33 cellular contexts compared by ENCODE assay signal in the genomic region with DNA sequence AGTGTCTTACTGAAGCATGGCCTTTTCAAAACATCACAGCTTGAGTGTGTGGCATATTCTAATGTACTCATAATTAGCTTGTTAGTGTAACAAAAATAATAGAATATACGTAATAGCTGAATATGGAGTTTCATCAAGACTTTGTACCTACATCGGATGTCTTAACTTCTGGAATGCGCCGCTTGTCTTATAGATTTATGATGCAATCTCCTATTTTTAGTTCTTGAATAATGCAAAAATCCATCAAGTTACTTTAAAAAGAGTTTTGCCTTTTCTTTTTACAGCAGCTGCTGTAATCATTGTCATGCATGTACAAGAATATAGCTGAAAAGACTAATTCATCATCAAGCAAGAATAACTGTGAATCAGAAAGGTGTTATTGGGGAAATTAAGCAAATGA.
DNase-seq lines count a peak whose midpoint lies in the region; ATAC-seq, FAIRE-seq and TF ChIP-seq lines count a peak whose summit lies in the region.
"Had no signal": no experiment of that assay in that cellular context is flagged by ENCODE, and none has a peak within 500 bp of the region (broad histone marks: within the 10 kb centered on the region; RNA-seq: fewer than 3 reads in every experiment).

No MANE protein-coding gene starts in this region.

- POLR2A ChIA-PET in HepG2 (lab: Yijun Ruan, JAX) (no interaction called here), IMR-90 (lab: Charles Lee; ENCODE audit: unreplicated experiment) (no interaction called here), K562 (lab: Yijun Ruan, JAX) (no interaction called here)

- no peak overlapping the region for H3K23ac ChIP-seq in IMR-90 (ENCODE audit: low read depth, low read length)

- H4K8ac ChIP-seq in IMR-90 (ENCODE audit: low read depth in 2 of 2, low read length in 2 of 2) = no peak overlapping the region

- no peaks in the 10 kb centered on the region for H3K79me2 ChIP-seq in HepG2 (ENCODE audit: insufficient read depth, low read length)
- H3K79me2 ChIP-seq in K562 (ENCODE audit: control insufficient read depth, insufficient read depth, low read length) = no peaks in the 10 kb centered on the region

- no peak overlapping the region for H4K91ac ChIP-seq in IMR-90 (ENCODE audit: insufficient read depth, low read depth, low read length)

- no peak for DNase-seq in HepG2 (ENCODE audit: low spot score)
- no peak for DNase-seq in right lobe of liver
- no peak for DNase-seq in IMR-90
- DNase-seq in K562 (ENCODE audit: extremely low read depth in 1 of 4, low spot score in 3 of 4) = no peak
- DNase-seq in activated CD4-positive, alpha-beta T cell treated with anti-CD3 and anti-CD28 coated beads, Interleukin-2, amount 50 U/mL, for 4 hours = no peak
- DNase-seq: 8988T; ACHN; AML-193; BE2C; C1 segment of cervical spinal cord; Caco-2; Calu3; CD4-positive, alpha-beta memory T cell; CD4-positive, alpha-beta T cell; CD4-positive, CD25-positive, alpha-beta regulatory T cell; CD8-positive, alpha-beta memory T cell; CD8-positive, alpha-beta T cell; COR-L47; DMS 273 treated with DMSO at 0.1 percent for 48 hours; DMS153; DMS53; DMS79; DMS79 treated with DMSO at 0.1 percent for 48 hours; DND-41; EL had no signal

- TF ChIP-seq POLR2A in HepG2 (IDR thresholded peaks at IDR 0.05; ENCODE audit: insufficient read depth in 1 of 2, low read depth in 2 of 2, low read length in 2 of 2) (no peak), right lobe of liver (IDR thresholded peaks at IDR 0.05) (no peak), IMR-90 (IDR thresholded peaks at IDR 0.05; ENCODE audit: low read depth, low read length) (no peak), K562 (conservative IDR thresholded peaks at IDR 0.05) (no peak)

- H3K4me1 ChIP-seq in HepG2 (ENCODE audit: insufficient read depth, low read length) (no peaks in the 10 kb centered on the region), right lobe of liver (no peaks in the 10 kb centered on the region), IMR-90 (ENCODE audit: control insufficient read depth, insufficient read depth, low read length) (no peaks in the 10 kb centered on the region), K562 (replicated peaks in 1 of 2; ENCODE audit: control insufficient read depth in 2 of 2, insufficient read depth in 2 of 2, low read length in 2 of 2) (no peaks in the 10 kb centered on the region)
- H3K4me1 ChIP-seq: A549, Caco-2 had no signal

- H3K4me2 ChIP-seq in HepG2 (ENCODE audit: low read depth, low read length) = no peak overlapping the region
- H3K4me2 ChIP-seq in IMR-90 (ENCODE audit: low read depth, low read length) = no peak overlapping the region
- no peak overlapping the region for H3K4me2 ChIP-seq in K562 (ENCODE audit: insufficient read depth, low read length)
- H3K4me2 ChIP-seq: A549; BLaER1; BLaER1 treated with 17β-estradiol and CSF1 and Interleukin-3, amounts not matched to agents 10 nM and 100 nM had no signal

- H2BK120ac ChIP-seq in IMR-90 (ENCODE audit: low read depth, low read length) = no peak overlapping the region

- H3K27ac ChIP-seq in HepG2 (ENCODE audit: extremely low read length, insufficient read depth, low read length) (no peak overlapping the region), right lobe of liver (no peak overlapping the region), IMR-90 (ENCODE audit: insufficient read depth, low read length) (no peak overlapping the region), K562 (ENCODE audit: extremely low read depth, low read depth, low read length) (no peak overlapping the region)
- H3K27ac ChIP-seq: 22Rv1; A549; BLaER1; BLaER1 treated with 17β-estradiol and CSF1 and Interleukin-3, amounts not matched to agents 10 nM and 100 nM; C4-2B had no signal

- H3K56ac ChIP-seq in IMR-90 (ENCODE audit: extremely low read depth, insufficient read depth, low read length) = no peak overlapping the region

- CTCF ChIA-PET in HepG2 (lab: Yijun Ruan, JAX; ENCODE audit: low intra/inter-chr PET ratio, low total read pairs) (no interaction called here), IMR-90 (lab: Yijun Ruan, JAX) (no interaction called here), K562 (lab: Yijun Ruan, JAX; ENCODE audit: low intra/inter-chr PET ratio) (no interaction called here)

- no peak for TF ChIP-seq RAD21 in HepG2 (CRISPR knock-in tag; IDR thresholded peaks at IDR 0.05)
- TF ChIP-seq RAD21 in IMR-90 (IDR thresholded peaks at IDR 0.05; ENCODE audit: low read length) = no peak
- no peak for TF ChIP-seq RAD21 in K562 (CRISPR knock-in tag; conservative IDR thresholded peaks at IDR 0.05 in 1 of 2, IDR thresholded peaks at IDR 0.05 in 1 of 2)

- ATAC-seq in HepG2 (no peak), right lobe of liver (no peak), IMR-90 (ENCODE audit: low read depth) (no peak), K562 (no peak), HG02798 (IDR thresholded peaks at IDR 0.05; ENCODE audit: poor library complexity, unreplicated experiment) (no peak)
- ATAC-seq: A549; CD8-positive, alpha-beta T cell had no signal

- H3K18ac ChIP-seq in IMR-90 (ENCODE audit: low read depth, low read length) = no peak overlapping the region

- H3K9me1 ChIP-seq in IMR-90 (ENCODE audit: insufficient read depth, low read length) (no peaks in the 10 kb centered on the region), K562 (ENCODE audit: control insufficient read depth, insufficient read depth, low read length) (no peaks in the 10 kb centered on the region)

- dilution Hi-C loops in IMR-90 (cut with HindIII; ENCODE audit: low sequenced_read_pairs, unreplicated experiment) = no loop called here

- no peak overlapping the region for H2AFZ ChIP-seq in HepG2 (ENCODE audit: low read length)
- H2AFZ ChIP-seq in IMR-90 (replicated peaks; ENCODE audit: low read length, poor library complexity) = no peak overlapping the region
- no peak overlapping the region for H2AFZ ChIP-seq in K562 (ENCODE audit: low read depth, low read length)

- no peak overlapping the region for H2BK20ac ChIP-seq in IMR-90 (ENCODE audit: low read depth, low read length)

- H2AK5ac ChIP-seq in IMR-90 (ENCODE audit: low read depth, low read length) = no peak overlapping the region

- H3K79me1 ChIP-seq in IMR-90 (ENCODE audit: low read depth in 1 of 2, low read length in 2 of 2) = no peaks in the 10 kb centered on the region

- H3K27me3 ChIP-seq in HepG2 (ENCODE audit: control insufficient read depth in 1 of 2, insufficient read depth in 2 of 2, low read length in 2 of 2) (no peaks in the 10 kb centered on the region), right lobe of liver (no peaks in the 10 kb centered on the region), IMR-90 (ENCODE audit: control insufficient read depth, insufficient read depth, low read length) (no peaks in the 10 kb centered on the region), K562 (ENCODE audit: control insufficient read depth in 2 of 2, insufficient read depth in 2 of 2, low read length in 2 of 2) (no peaks in the 10 kb centered on the region)
- H3K27me3 ChIP-seq: BE2C; BLaER1; BLaER1 treated with 17β-estradiol and CSF1 and Interleukin-3, amounts not matched to agents 10 nM and 100 nM had no signal

- H2BK15ac ChIP-seq in IMR-90 (ENCODE audit: low read depth, low read length) = no peak overlapping the region

- WGBS in HepG2 (ENCODE audit: low lambda C conversion rate) = 44% methylated on average over 4 of the region's 4 CpGs
- 66% methylated on average over 4 of the region's 4 CpGs for WGBS in right lobe of liver (ENCODE audit: insufficient coverage, low coverage, low lambda C conversion rate, missing lambda C conversion rate)
- WGBS in IMR-90 (ENCODE audit: extremely low coverage in 2 of 2, insufficient read length in 1 of 2), 2 experiments = no CpG with 5 or more reads among the region's 4 CpGs
- 9% methylated on average over 4 of the region's 4 CpGs for WGBS in K562 (ENCODE audit: insufficient coverage, low coverage, missing lambda C conversion rate)

- FAIRE-seq in HepG2 (lab: Jason Lieb, UNC) (no peak), K562 (lab: Jason Lieb, UNC) (no peak)
- FAIRE-seq: A204.1, A549, D721Med had no signal

- H3K9ac ChIP-seq in HepG2 (ENCODE audit: insufficient read depth, low read depth, low read length) = no peak overlapping the region
- no peak overlapping the region for H3K9ac ChIP-seq in IMR-90 (ENCODE audit: low read depth, low read length)
- no peak overlapping the region for H3K9ac ChIP-seq in K562 (ENCODE audit: insufficient read depth in 1 of 2, low read depth in 2 of 2, low read length in 2 of 2)
- H3K9ac ChIP-seq: BLaER1; BLaER1 treated with 17β-estradiol and CSF1 and Interleukin-3, amounts not matched to agents 10 nM and 100 nM had no signal

- intact Hi-C loops in HepG2 (cut with micrococcal nuclease; ENCODE audit: unreplicated experiment) = no loop called here
- intact Hi-C loops in right lobe of liver (cut with DNase I) = no loop called here
- intact Hi-C loops in IMR-90 (cut with micrococcal nuclease) = no loop called here
- intact Hi-C loops in K562 (cut with micrococcal nuclease) = no loop called here

- H4K20me1 ChIP-seq in HepG2 (ENCODE audit: insufficient read depth, low read length) = no peaks in the 10 kb centered on the region
- no peaks in the 10 kb centered on the region for H4K20me1 ChIP-seq in IMR-90 (ENCODE audit: insufficient read depth, low read length)
- H4K20me1 ChIP-seq in K562 (replicated peaks; ENCODE audit: control insufficient read depth, insufficient read depth, low read length) = no peaks in the 10 kb centered on the region
- H4K20me1 ChIP-seq: BLaER1; BLaER1 treated with 17β-estradiol and CSF1 and Interleukin-3, amounts not matched to agents 10 nM and 100 nM had no signal

- H3K4ac ChIP-seq in IMR-90 (ENCODE audit: low read depth, low read length) = no peak overlapping the region

- no peaks in the 10 kb centered on the region for H3K36me3 ChIP-seq in HepG2 (replicated peaks in 1 of 2; ENCODE audit: control insufficient read depth in 1 of 2, insufficient read depth in 2 of 2, low read length in 2 of 2)
- H3K36me3 ChIP-seq in right lobe of liver = no peaks in the 10 kb centered on the region
- no peaks in the 10 kb centered on the region for H3K36me3 ChIP-seq in IMR-90 (ENCODE audit: control insufficient read depth, insufficient read depth, low read length)
- H3K36me3 ChIP-seq in K562 (ENCODE audit: control insufficient read depth, insufficient read depth, low read length) = no peaks in the 10 kb centered on the region
- H3K36me3 ChIP-seq: BE2C; BLaER1; BLaER1 treated with 17β-estradiol and CSF1 and Interleukin-3, amounts not matched to agents 10 nM and 100 nM had no signal

- TF ChIP-seq CTCF in HepG2 (CRISPR knock-in tag; IDR thresholded peaks at IDR 0.05) (no peak), right lobe of liver (IDR thresholded peaks at IDR 0.05) (no peak), IMR-90 (conservative IDR thresholded peaks at IDR 0.05; ENCODE audit: low read depth, low read length) (no peak), K562 (IDR thresholded peaks at IDR 0.05 in 2 of 3, conservative IDR thresholded peaks at IDR 0.05 in 1 of 3; ENCODE audit: insufficient read depth in 2 of 3, low read depth in 1 of 3, low read length in 3 of 3) (no peak)

- no peak overlapping the region for H2AK9ac ChIP-seq in IMR-90 (replicated peaks; ENCODE audit: low read depth, low read length, poor library complexity)

- no peak overlapping the region for H3K14ac ChIP-seq in IMR-90 (replicated peaks; ENCODE audit: low read depth, low read length)

- TF ChIP-seq EP300 in HepG2 (IDR thresholded peaks at IDR 0.05; ENCODE audit: low read depth in 2 of 2, low read length in 2 of 2) = no peak
- TF ChIP-seq EP300 in HepG2 (CRISPR knock-in tag; IDR thresholded peaks at IDR 0.05; ENCODE audit: borderline replicate concordance) = no peak
- no peak for TF ChIP-seq EP300 in K562 (IDR thresholded peaks at IDR 0.05; ENCODE audit: low read length)

- no peak overlapping the region for H2BK5ac ChIP-seq in IMR-90 (ENCODE audit: low read depth, low read length, poor library complexity, severe bottlenecking)

- H3K9me3 ChIP-seq in HepG2 (ENCODE audit: low read length) (no peaks in the 10 kb centered on the region), right lobe of liver (no peaks in the 10 kb centered on the region), IMR-90 (ENCODE audit: control insufficient read depth, insufficient read depth, low read length) (0 out of 2 replicates have a peak, but pooled peaks cover 2% of the 10 kb centered on the region), K562 (replicated peaks; ENCODE audit: control insufficient read depth, insufficient read depth, low read depth, low read length) (no peaks in the 10 kb centered on the region; the same call in 1 of the 2 replicates)
- H3K9me3 ChIP-seq: A549, BE2C, Caco-2 had no signal

- BruUV-seq in HepG2 (replicated peaks; lab: Mats Ljungman, UMichigan) = no TSS peak
- no TSS peak for BruUV-seq in IMR-90 (replicated peaks; lab: Mats Ljungman, UMichigan)
- BruUV-seq in K562 (replicated peaks; lab: Mats Ljungman, UMichigan) = no TSS peak

- no peak overlapping the region for H3K4me3 ChIP-seq in HepG2 (replicated peaks in 1 of 3; ENCODE audit: insufficient read depth in 1 of 3, low read depth in 2 of 3, low read length in 3 of 3)
- no peak overlapping the region for H3K4me3 ChIP-seq in right lobe of liver
- H3K4me3 ChIP-seq in IMR-90 (ENCODE audit: insufficient read depth, low read depth, low read length) = no peak overlapping the region
- H3K4me3 ChIP-seq in K562 = no peak overlapping the region
- H3K4me3 ChIP-seq: A549; BLaER1; BLaER1 treated with 17β-estradiol and CSF1 and Interleukin-3, amounts not matched to agents 10 nM and 100 nM had no signal

- in situ Hi-C loops in HepG2 (cut with HindIII; ENCODE audit: extremely low pct_ligation_motif_present, low pct_unique_long_range_greater_than_20kb) = no loop called here
- in situ Hi-C loops in IMR-90 (cut with MboI; ENCODE audit: low sequenced_read_pairs) = no loop called here
- in situ Hi-C loops in K562 (cut with MboI) = no loop called here

- no peak overlapping the region for H4K5ac ChIP-seq in IMR-90 (ENCODE audit: low read depth, low read length)

Comparison
In these comparisons a context has a peak if more than half of its experiments do, and no peak if none do; other contexts are left out.
1. Of the 241 proteins assayed by ChIP-seq in both HepG2 and K562: peak only in HepG2: CEBPB; only in K562: CEBPG; in both: none; in neither: 237; mixed calls (peak in some experiments, not most) for 2.